19 cellular contexts compared by ENCODE assay signal in the genomic region with DNA sequence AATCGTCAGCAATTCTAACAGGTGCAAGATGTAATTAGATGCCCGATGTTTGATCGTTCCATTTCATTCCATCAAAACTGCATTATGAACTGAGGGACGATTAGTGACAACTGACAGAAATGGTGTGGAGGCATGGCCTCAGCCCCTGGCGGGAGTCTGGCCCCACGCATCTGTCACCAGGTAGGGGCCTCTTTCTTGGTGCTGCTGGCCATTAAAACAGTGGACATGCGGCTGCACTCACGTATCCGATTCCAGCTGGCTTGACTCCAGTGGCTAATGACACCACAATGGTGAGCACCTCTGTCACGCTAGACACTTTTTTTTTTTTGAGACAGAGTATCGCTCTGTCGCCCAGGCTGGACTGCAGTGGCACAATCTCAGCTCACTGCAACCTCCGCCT.
DNase-seq lines count a peak whose midpoint lies in the region; ATAC-seq and TF ChIP-seq lines count a peak whose summit lies in the region.
"Had no signal": no experiment of that assay in that cellular context is flagged by ENCODE, and none has a peak within 500 bp of the region (broad histone marks: within the 10 kb centered on the region; RNA-seq: fewer than 3 reads in every experiment).

No MANE protein-coding gene starts in this region.

- H3K9me3 ChIP-seq in BLaER1 = peaks cover 6% of the 10 kb centered on the region; the same call in 1 of the 2 replicates
- peaks cover 0 to 3% (median 0%) of the 10 kb centered on the region in 11 donors for H3K9me3 ChIP-seq in heart right ventricle
- H3K9me3 ChIP-seq: A549 had no signal

- peak; percentile 33 for DNase-seq in NCI-H748 (lab: John Stamatoyannopoulos, UW; ENCODE audit: unreplicated experiment)
- no peak for DNase-seq in NCI-H748 treated with DMSO at 0.1 percent for 48 hours (lab: John Stamatoyannopoulos, UW)
- peak; percentile 68 for DNase-seq in left kidney (ENCODE audit: low read depth, low spot score)
- no peak for DNase-seq in heart right ventricle
- DNase-seq: 8988T; ACHN; Calu3; CD4-positive, alpha-beta T cell; CD8-positive, alpha-beta memory T cell; COR-L47; DMS53; DMS79 treated with DMSO at 0.1 percent for 48 hours; GF-D8; GM23248; H7; HCEC 1CT had no signal

- WGBS in heart right ventricle, 2 donors = 84 to 85% methylated on average over 13 of the region's 13 CpGs

- H3K4me2 ChIP-seq in BLaER1 = peak overlapping the region; percentile 10
- H3K4me2 ChIP-seq: A549 had no signal

- no peak for TF ChIP-seq CTCF in heart right ventricle (IDR thresholded peaks at IDR 0.05)

- intact Hi-C loops in heart right ventricle (cut with DNase I) = no loop called here

- H3K4me1 ChIP-seq in BLaER1 = peaks cover 30% of the 10 kb centered on the region
- no peaks in the 10 kb centered on the region for H3K4me1 ChIP-seq in heart right ventricle
- H3K4me1 ChIP-seq: A549 had no signal

- H4K20me1 ChIP-seq in BLaER1 = no peaks in the 10 kb centered on the region

- H3K36me3 ChIP-seq in BLaER1 (no peaks in the 10 kb centered on the region), heart right ventricle (no peaks in the 10 kb centered on the region)

- H3K4me3 ChIP-seq in BLaER1 (no peak overlapping the region), heart right ventricle (no peak overlapping the region)
- H3K4me3 ChIP-seq: A549, GM23248 had no signal

- ATAC-seq in GM21390 (IDR thresholded peaks at IDR 0.05; ENCODE audit: unreplicated experiment) (no peak), heart right ventricle (no peak)
- ATAC-seq: A549 had no signal

- H3K27me3 ChIP-seq in BLaER1 = no peaks in the 10 kb centered on the region
- H3K27me3 ChIP-seq in heart right ventricle = peaks cover 0 to 22% (median 0%) of the 10 kb centered on the region in 7 donors

- H3K27ac ChIP-seq in BLaER1 (no peak overlapping the region), heart right ventricle (no peak overlapping the region)
- H3K27ac ChIP-seq: A549, GM23248 had no signal

- no peak overlapping the region for H3K9ac ChIP-seq in BLaER1
- H3K9ac ChIP-seq: GM23248 had no signal

Comparison
In these comparisons a context has a peak if more than half of its experiments do, and no peak if none do; other contexts are left out.
1. DNase-seq: peak in NCI-H748 (single experiment) and left kidney (single experiment); none in NCI-H748 treated with DMSO at 0.1 percent for 48 hours (single experiment) and heart right ventricle (0 of 2).